8 cellular contexts compared by ENCODE assay signal in the genomic region with DNA sequence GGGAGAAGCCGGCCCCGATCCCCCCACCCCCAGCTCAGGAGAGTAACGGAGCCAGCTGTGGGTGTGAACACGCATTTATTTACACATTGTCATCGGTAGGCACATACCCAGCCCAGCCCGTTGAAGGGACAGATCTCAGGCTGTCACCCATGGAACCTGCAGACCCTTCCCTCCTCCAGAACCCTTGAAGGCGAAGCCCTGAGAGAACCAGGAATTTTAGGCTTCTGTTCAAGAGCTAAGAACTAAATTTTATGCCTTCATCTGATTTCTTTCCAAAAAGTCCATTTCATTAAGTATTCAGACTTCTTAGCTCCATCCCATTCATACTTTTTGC. TPM values are rescaled to one million over a fixed set of nuclear protein-coding genes. Genes with fewer than 3 reads are reported as not detected.
DNase-seq lines count a peak whose midpoint lies in the region; ATAC-seq and TF ChIP-seq lines count a peak whose summit lies in the region.

No MANE protein-coding gene starts in this region.

- peaks cover 20% of the 10 kb centered on the region for H3K4me1 ChIP-seq in KMS-11 (ENCODE audit: low read depth, poor library complexity, severe bottlenecking)
- peaks cover 27% of the 10 kb centered on the region for H3K4me1 ChIP-seq in effector memory CD4-positive, alpha-beta T cell (ENCODE audit: control insufficient read depth, insufficient read depth, low read length, poor library complexity, severe bottlenecking)
- H3K4me1 ChIP-seq in ovary (ENCODE audit: insufficient read depth), result peaks cover 12% of the 10 kb centered on the region

- H3K9ac ChIP-seq in KMS-11, result peak overlapping the region; percentile 59; the same call in 1 of the 2 replicates

- DNase-seq in effector memory CD4-positive, alpha-beta T cell, result no peak
- DNase-seq in ovary (no peak), cortex of kidney (lab: John Stamatoyannopoulos, UW) (no peak), NCI-H510A (lab: John Stamatoyannopoulos, UW) (no peak), amniotic stem cell (lab: John Stamatoyannopoulos, UW) (no peak)
- DNase-seq in activated CD4-positive, alpha-beta T cell treated with anti-CD3 and anti-CD28 coated beads for 4 hours, result no peak

- intact Hi-C loops in ovary (cut with DNase I), result no loop called here

- H3K27ac ChIP-seq in KMS-11, result peak overlapping the region; percentile 59
- H3K27ac ChIP-seq in effector memory CD4-positive, alpha-beta T cell (ENCODE audit: insufficient read depth, low read length, poor library complexity, severe bottlenecking), result peak overlapping the region; percentile 80
- peak overlapping the region in 1 of 2 donors; percentile 35 for H3K27ac ChIP-seq in ovary

- peak; percentile 6 for ATAC-seq in GM18873 (IDR thresholded peaks at IDR 0.05; ENCODE audit: low FRiP score, unreplicated experiment)

- peak overlapping the region; percentile 84 for H2AFZ ChIP-seq in KMS-11 (ENCODE audit: low read depth)

- peak overlapping the region; percentile 47 for H3K4me2 ChIP-seq in KMS-11

- H3K36me3 ChIP-seq in KMS-11 (ENCODE audit: insufficient read depth) (no peaks in the 10 kb centered on the region; the same call in 1 of the 2 replicates), ovary (no peaks in the 10 kb centered on the region)
- peaks cover 19% of the 10 kb centered on the region for H3K36me3 ChIP-seq in effector memory CD4-positive, alpha-beta T cell (ENCODE audit: control insufficient read depth, insufficient read depth, low read length)

- no peaks in the 10 kb centered on the region for H4K20me1 ChIP-seq in KMS-11 (ENCODE audit: insufficient read depth)

- TF ChIP-seq CTCF in KMS-11 (conservative IDR thresholded peaks at IDR 0.05; ENCODE audit: low read depth, low read length) (no peak), ovary (IDR thresholded peaks at IDR 0.05) (no peak)

- no peak for TF ChIP-seq EP300 in ovary (IDR thresholded peaks at IDR 0.05)

- no peaks in the 10 kb centered on the region for H3K27me3 ChIP-seq in KMS-11 (ENCODE audit: insufficient read depth, low read depth)
- no peaks in the 10 kb centered on the region for H3K27me3 ChIP-seq in effector memory CD4-positive, alpha-beta T cell (replicated peaks; ENCODE audit: control insufficient read depth, insufficient read depth, low read length, poor library complexity, severe bottlenecking)
- H3K27me3 ChIP-seq in ovary, result no peaks in the 10 kb centered on the region

- TF ChIP-seq POLR2A in ovary (IDR thresholded peaks at IDR 0.05), result no peak

- H3K4me3 ChIP-seq in KMS-11 (IDR thresholded peaks at IDR 0.05; ENCODE audit: insufficient read depth, low read depth, low read length) (no peak overlapping the region), ovary (peak overlapping the region; percentile 97)
- H3K4me3 ChIP-seq in effector memory CD4-positive, alpha-beta T cell (ENCODE audit: insufficient read depth, low read depth, low read length, poor library complexity, severe bottlenecking), result peak overlapping the region; percentile 86

- peaks cover 18% of the 10 kb centered on the region; the same call in 1 of the 2 replicates for H3K79me2 ChIP-seq in KMS-11 (ENCODE audit: insufficient read depth, low read depth)

- no peaks in the 10 kb centered on the region for H3K9me3 ChIP-seq in effector memory CD4-positive, alpha-beta T cell (ENCODE audit: control insufficient read depth, low read length)
- H3K9me3 ChIP-seq in ovary, result no peaks in the 10 kb centered on the region

- WGBS in ovary, 3 donors, result 3 to 7% (median 3%) methylated on average over 7 of the region's 7 CpGs

RNA-seq across cellular contexts. Expression of gene BRMS1, which starts 0.4 kb away (rescaled TPM):
- total RNA-seq in ovary, result 10 to 100 TPM; 19.9 to 32.2 (median 23.4) TPM
- polyA plus RNA-seq in ovary, result 10 to 100 TPM; 17.5 to 31.0 TPM

RNA-seq across cellular contexts. Expression of gene B4GAT1, which starts 2.1 kb away (rescaled TPM):
- 10 to 100 TPM; 30.7 to 44.9 (median 37.8) TPM for total RNA-seq in ovary
- 10 to 100 TPM; 53.2 to 54.2 TPM for polyA plus RNA-seq in ovary

RNA-seq across cellular contexts. Expression of gene RIN1, which starts 9.0 kb away (rescaled TPM):
- total RNA-seq in ovary, result 1 to 10 TPM; 1.8 to 9.5 (median 6.3) TPM
- polyA plus RNA-seq in ovary, result 1 to 10 TPM in 1 of 2 donors, under 1 TPM in 1; 0.52 to 3.5 TPM

RNA-seq across cellular contexts. Expression of gene SLC29A2, which starts 26.3 kb away (rescaled TPM):
- total RNA-seq in ovary, result 1 to 10 TPM in 4 of 7 donors, under 1 TPM in 3; 0.48 to 3.1 (median 1.3) TPM
- polyA plus RNA-seq in ovary, result under 1 TPM; 0.70 to 0.71 TPM

RNA-seq across cellular contexts. Expression of gene CD248, which starts 28.4 kb away (rescaled TPM):
- 10 to 100 TPM in 6 of 7 donors, 1 to 10 TPM in 1; 4.9 to 47.9 (median 19.9) TPM for total RNA-seq in ovary
- 10 to 100 TPM in 1 of 2 donors, 1 to 10 TPM in 1; 6.3 to 17.2 TPM for polyA plus RNA-seq in ovary
